1 cellular context compared by ENCODE assay signal in genomic region chr17:28853295-28853694, GRCh38.
TF ChIP-seq lines count a peak whose summit lies in the region.

No MANE protein-coding gene starts in this region.

TF ChIP-seq in HepG2, 621 proteins besides CTCF, POLR2A, EP300 and RAD21:
- TF ChIP-seq FIP1L1 (IDR thresholded peaks at IDR 0.05; ENCODE audit: borderline replicate concordance, insufficient read depth, low read depth, low read length): no peak
- 0 out of 2 replicates have a peak, but pooled peaks have one; percentile 19 for TF ChIP-seq ZNF317 (CRISPR knock-in tag; IDR thresholded peaks at IDR 0.05)
- TF ChIP-seq ZNF576 (CRISPR knock-in tag; IDR thresholded peaks at IDR 0.05): no peak
- TF ChIP-seq GFI1 (CRISPR knock-in tag; IDR thresholded peaks at IDR 0.05; ENCODE audit: borderline replicate concordance): no peak
TF ChIP-seq in HepG2: peak in this region for 1.
